In genomic region chr15:66497502-66498455, GRCh38 we compare ENCODE assay signal across 1 cellular context.
TF ChIP-seq lines count a peak whose summit lies in the region.

Gene SNAPC5, minus strand, starts transcription at chr15:66497762. Its CDS starts 31 bp downstream, at chr15:66497731.

TF ChIP-seq in K562, 482 proteins besides CTCF, POLR2A, EP300 and RAD21 (continued from another document):
- TF ChIP-seq DACH1 (IDR thresholded peaks at IDR 0.05; ENCODE audit: partially characterized antibody) (peak; percentile 73), ZFP36 (IDR thresholded peaks at IDR 0.05; ENCODE audit: low read depth, low read length, partially characterized antibody) (no peak), ZC3H11A (IDR thresholded peaks at IDR 0.05; ENCODE audit: low read depth, low read length) (no peak), SREBF1 (IDR thresholded peaks at IDR 0.05; ENCODE audit: borderline replicate concordance, low read depth, low read length) (no peak), CBFA2T2 (conservative IDR thresholded peaks at IDR 0.05) (0 out of 2 replicates have a peak, but pooled peaks have one; percentile 16), CREM (IDR thresholded peaks at IDR 0.05; ENCODE audit: low read depth) (peak; percentile 99), RAD51 (IDR thresholded peaks at IDR 0.05; ENCODE audit: borderline replicate concordance, low read depth) (0 out of 2 replicates have a peak, but pooled peaks have one; percentile 18), HLTF (IDR thresholded peaks at IDR 0.05) (no peak), HMGN3 (IDR thresholded peaks at IDR 0.05; ENCODE audit: borderline replicate concordance, extremely low read depth, insufficient read length, low read depth, low read length) (peak; percentile 97), PHTF2 (CRISPR knock-in tag; IDR thresholded peaks at IDR 0.05) (no peak), ID3 (CRISPR knock-in tag; IDR thresholded peaks at IDR 0.05) (no peak), ID3 (tag; IDR thresholded peaks at IDR 0.05) (0 out of 2 replicates have a peak, but pooled peaks have one; percentile 54), CGGBP1 (CRISPR knock-in tag; IDR thresholded peaks at IDR 0.05) (no peak; the same call in 1 of the 2 replicates), CBX2 (IDR thresholded peaks at IDR 0.05; ENCODE audit: insufficient read depth, low read length, poor library complexity, severe bottlenecking) (no peak), SFPQ (IDR thresholded peaks at IDR 0.05; ENCODE audit: low read depth, low read length) (no peak), ETV1 (tag; conservative IDR thresholded peaks at IDR 0.05; ENCODE audit: low read depth) (peak; percentile 79), TRIM25 (IDR thresholded peaks at IDR 0.05; ENCODE audit: borderline replicate concordance) (no peak; the same call in 1 of the 2 replicates), POLR2AphosphoS5 (IDR thresholded peaks at IDR 0.05; ENCODE audit: control insufficient read depth, insufficient read depth, low read depth, low read length) (peak; percentile 82), ZNF165 (CRISPR knock-in tag; IDR thresholded peaks at IDR 0.05; ENCODE audit: borderline replicate concordance) (no peak), ESRRB (CRISPR knock-in tag; IDR thresholded peaks at IDR 0.05; ENCODE audit: borderline replicate concordance) (no peak), GATAD2B (IDR thresholded peaks at IDR 0.05; ENCODE audit: borderline replicate concordance) (no peak; the same call in 1 of the 2 replicates), ZNF124 (CRISPR knock-in tag; IDR thresholded peaks at IDR 0.05) (no peak), NR0B1 (IDR thresholded peaks at IDR 0.05; ENCODE audit: partially characterized antibody) (no peak), NR4A1 (CRISPR knock-in tag; IDR thresholded peaks at IDR 0.05) (no peak), NR4A1 (tag; IDR thresholded peaks at IDR 0.05) (peak; percentile 68), WHSC1 (IDR thresholded peaks at IDR 0.05; ENCODE audit: low read length) (no peak), TCF15 (CRISPR knock-in tag; IDR thresholded peaks at IDR 0.05) (no peak), NR2F6 (CRISPR knock-in tag; IDR thresholded peaks at IDR 0.05) (no peak), ZNF668 (CRISPR knock-in tag; IDR thresholded peaks at IDR 0.05) (no peak), ZNF583 (CRISPR knock-in tag; IDR thresholded peaks at IDR 0.05) (no peak), E2F8 (IDR thresholded peaks at IDR 0.05; ENCODE audit: low read depth, partially characterized antibody) (peak; percentile 88), SETDB1 (IDR thresholded peaks at IDR 0.05; ENCODE audit: low read length) (peak; percentile 26), U2AF2 (optimal IDR thresholded peaks at IDR 0.05; ENCODE audit: low read depth, low read length) (no peak), HMG20B (CRISPR knock-in tag; IDR thresholded peaks at IDR 0.05) (no peak), EGR1 (conservative IDR thresholded peaks at IDR 0.05) (peak; percentile 50), PATZ1 (CRISPR knock-in tag; IDR thresholded peaks at IDR 0.05; ENCODE audit: borderline replicate concordance) (no peak), SIX5 (IDR thresholded peaks at IDR 0.05; ENCODE audit: borderline replicate concordance in 1 of 2, insufficient read depth in 1 of 2, low read depth in 1 of 2, low read length in 2 of 2) (peak in 1 of 2 experiments; percentile 27; a peak in 1 of 4 replicates), NR2C1 (IDR thresholded peaks at IDR 0.05) (no peak), NR2C1 (tag; IDR thresholded peaks at IDR 0.05) (peak; percentile 30; the same call in 1 of the 2 replicates), ARHGAP35 (IDR thresholded peaks at IDR 0.05; ENCODE audit: partially characterized antibody) (no peak), ZBTB7A (IDR thresholded peaks at IDR 0.05; ENCODE audit: borderline replicate concordance, control insufficient read depth, low read depth, low read length) (peak; percentile 58; the same call in 1 of the 2 replicates), ZNF512 (tag; IDR thresholded peaks at IDR 0.05) (no peak), SUPT5H (IDR thresholded peaks at IDR 0.05) (peak; percentile 76), TEAD4 (IDR thresholded peaks at IDR 0.05; ENCODE audit: low read length) (peak; percentile 43; the same call in 1 of the 2 replicates), TEAD4 (CRISPR knock-in tag; IDR thresholded peaks at IDR 0.05; ENCODE audit: borderline replicate concordance) (no peak), ZBTB2 (IDR thresholded peaks at IDR 0.05) (no peak; the same call in 1 of the 2 replicates), SPI1 (IDR thresholded peaks at IDR 0.05; ENCODE audit: borderline replicate concordance, low read depth, low read length) (no peak)
